In the genomic region with DNA sequence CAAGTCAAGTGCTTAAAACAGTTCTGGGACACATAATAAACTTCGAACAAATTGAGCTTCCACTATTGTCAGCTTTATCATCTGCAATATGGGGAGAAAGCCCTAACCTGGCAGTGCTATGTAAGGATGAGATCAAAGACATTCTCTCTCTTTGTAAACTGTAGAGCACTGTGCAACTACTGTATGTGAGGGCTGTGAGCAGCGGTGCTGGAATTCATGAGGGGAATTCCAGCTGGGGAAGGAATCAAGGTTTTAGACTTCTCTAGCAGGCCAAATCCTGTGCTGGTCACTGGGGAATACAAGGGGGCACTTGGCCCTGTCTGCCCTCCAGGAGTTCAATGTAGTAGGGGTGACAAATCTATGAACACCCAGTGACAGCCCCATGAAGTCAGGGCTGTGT, we compare ENCODE assay signal across 31 cellular contexts. TPM values are rescaled to one million over a fixed set of nuclear protein-coding genes. Genes with fewer than 3 reads are reported as not detected.
"Had no signal": no experiment of that assay in that cellular context is flagged by ENCODE, and none has a peak within 500 bp of the region (broad histone marks: within the 10 kb centered on the region; RNA-seq: fewer than 3 reads in every experiment).

No MANE protein-coding gene starts in this region.

- H3K9me3 ChIP-seq: gastrocnemius medialis, lower lobe of right lung, right atrium auricular region, thoracic aorta, upper lobe of right lung had no signal

- H3K9me3 Mint-ChIP-seq: activated naive CD4-positive, alpha-beta T cell treated with anti-CD3 and anti-CD28 coated beads, Interleukin-2, amount 50 U/mL, for 72 hours; activated T-cell treated with anti-CD3 and anti-CD28 coated beads, Interleukin-2, amount 50 U/mL, for 72 hours; central memory CD8-positive, alpha-beta T cell; immature natural killer cell; natural killer cell; neural progenitor cell had no signal

- DNase-seq: activated CD4-positive, alpha-beta T cell treated with anti-CD3 and anti-CD28 coated beads for 4 hours; activated CD4-positive, alpha-beta T cell treated with anti-CD3 and anti-CD28 coated beads, Interleukin-2, amount 50 U/mL, for 4 hours; activated naive CD4-positive, alpha-beta T cell; activated T-cell treated with anti-CD3 and anti-CD28 coated beads for 4 hours; activated T-cell treated with anti-CD3 and anti-CD28 coated beads, Interleukin-2, amount 50 U/mL, for 72 hours; effector CD8-positive, alpha-beta T cell; erythroblast; gastrocnemius medialis; head of caudate nucleus; hypothalamus; immature natural killer cell; lower lobe of right lung; mesenchymal stem cell; natural killer cell; occipital lobe; stimulated activated CD4-positive, alpha-beta T cell treated with anti-CD3 and anti-CD28 coated beads, Interleukin-2, amount 100 ng/mL, for 48 hours; stimulated activated naive CD4-positive, alpha-beta T cell treated with Interleukin-2 at 50 U/mL for 16 hours; upper lobe of right lung had no signal

- H3K27ac Mint-ChIP-seq: activated T-cell treated with anti-CD3 and anti-CD28 coated beads, Interleukin-2, amount 50 U/mL, for 72 hours; natural killer cell; neural progenitor cell had no signal

- H3K4me3 Mint-ChIP-seq: activated T-cell treated with anti-CD3 and anti-CD28 coated beads, Interleukin-2, amount 50 U/mL, for 72 hours; central memory CD8-positive, alpha-beta T cell; immature natural killer cell; natural killer cell; neural progenitor cell had no signal

- H3K4me1 ChIP-seq: gastrocnemius medialis, lower lobe of right lung, right atrium auricular region, upper lobe of right lung had no signal

- H3K4me3 ChIP-seq: gastrocnemius medialis, lower lobe of right lung, neural progenitor cell, right atrium auricular region, thoracic aorta, upper lobe of right lung had no signal

- H2AFZ ChIP-seq: neural progenitor cell had no signal

- H3K4me1 Mint-ChIP-seq: central memory CD8-positive, alpha-beta T cell; immature natural killer cell; natural killer cell had no signal

- H3K27me3 ChIP-seq: gastrocnemius medialis, neural progenitor cell, right atrium auricular region, upper lobe of right lung had no signal

- H3K36me3 ChIP-seq: gastrocnemius medialis, lower lobe of right lung, neural progenitor cell, thoracic aorta, upper lobe of right lung had no signal

- H3K27ac ChIP-seq: gastrocnemius medialis, lower lobe of right lung, neural progenitor cell, right atrium auricular region, thoracic aorta, upper lobe of right lung, VCaP had no signal

- H3K4me2 ChIP-seq: neural progenitor cell had no signal

- ATAC-seq: activated naive CD4-positive, alpha-beta T cell treated with anti-CD3 and anti-CD28 coated beads, Interleukin-2, amount 50 U/mL, for 72 hours; activated T-cell treated with anti-CD3 and anti-CD28 coated beads, Interleukin-2, amount 50 U/mL, for 72 hours; gastrocnemius medialis; left lobe of liver; lower lobe of right lung; natural killer cell; upper lobe of right lung had no signal

RNA-seq across cellular contexts. Expression of gene FAM151A, which starts 9.3 kb away (rescaled TPM):
- total RNA-seq: activated naive CD4-positive, alpha-beta T cell treated with anti-CD3 and anti-CD28 coated beads, Interleukin-2, amount 50 U/mL, for 72 hours; activated T-cell treated with anti-CD3 and anti-CD28 coated beads, Interleukin-2, amount 50 U/mL, for 72 hours; bronchial epithelial cell; dermis microvascular lymphatic vessel endothelial cell; gastrocnemius medialis; kidney epithelial cell; lower lobe of right lung; mononuclear cell; natural killer cell; occipital lobe; pulmonary artery endothelial cell; T-helper 1 cell treated with Interleukin-12 subunit alpha and Interleukin-12 subunit beta and Interleukin-4 antibody, amounts not matched to agents 30 ng/mL and 1 ng/mL, for 36 hours; thoracic aorta; upper lobe of right lung had no signal

RNA-seq across cellular contexts. Expression of gene MROH7, which starts 27.6 kb away (rescaled TPM):
- total RNA-seq: kidney epithelial cell, pulmonary artery endothelial cell had no signal
